In genomic region chr9:37602061-37602460, GRCh38 we compare ENCODE assay signal across 11 cellular contexts. TPM values are rescaled to one million over a fixed set of nuclear protein-coding genes. Genes with fewer than 3 reads are reported as not detected.
A peak's percentile ranks its signal among the peaks of the same experiment; 100 is the strongest.
DNase-seq lines count a peak whose midpoint lies in the region; ATAC-seq, FAIRE-seq and TF ChIP-seq lines count a peak whose summit lies in the region.
"Not testable (repeated sequence)": the region's sequence is repeated elsewhere in the genome, so short reads cannot be mapped to it uniquely, and the experiment has no call there.
"Had no signal": no experiment of that assay in that cellular context is flagged by ENCODE, and none has a peak within 500 bp of the region (broad histone marks: within the 10 kb centered on the region; RNA-seq: fewer than 3 reads in every experiment).

No MANE protein-coding gene starts in this region.

- CTCF ChIA-PET in A549 (lab: Yijun Ruan, JAX) (interaction anchor here (1.7 kb wide), 1 partner anchor 13 kb away, joined by 3 read pairs; no protein-coding TSS in a partner anchor), HEK293 (lab: Yijun Ruan, JAX) (interaction anchor here (1.3 kb wide), 1 partner anchor 8 kb away, joined by 3 read pairs; no protein-coding TSS in a partner anchor)
- CTCF ChIA-PET in PC-9 (lab: Charles Lee) = not testable (repeated sequence)

- H3K4me3 ChIP-seq in A549; HEK293 (ENCODE audit: low read depth, low read length); PC-9; gastrocnemius medialis: not testable (repeated sequence)

- H3K36me3 ChIP-seq in HEK293 (ENCODE audit: control insufficient read depth in 2 of 2, insufficient read depth in 1 of 2, low read length in 2 of 2); PC-9 (ENCODE audit: low read depth); gastrocnemius medialis: not testable (repeated sequence)

- in situ Hi-C loops in gastrocnemius medialis (cut with MboI; ENCODE audit: low sequenced_read_pairs in 4 of 4) = not testable (repeated sequence)

- POLR2A ChIA-PET in A549 (lab: Yijun Ruan, JAX) = not testable (repeated sequence)
- POLR2A ChIA-PET in HEK293 (lab: Yijun Ruan, JAX) = interaction anchor here (1.7 kb wide), 1 partner anchor 10 kb away, joined by 5 read pairs; the partner anchor contains the start of gene TOMM5
- POLR2A ChIA-PET in PC-9 (lab: Charles Lee; ENCODE audit: unreplicated experiment) = interaction anchor here (0.5 kb wide), 1 partner anchor 742 kb away, joined by 5 read pairs; no protein-coding TSS in a partner anchor

- H3K9me2 ChIP-seq in PC-9 (ENCODE audit: insufficient read depth) = not testable (repeated sequence)

- H3K4me1 ChIP-seq in A549; HEK293 (ENCODE audit: control insufficient read depth, insufficient read depth, low read length): not testable (repeated sequence)
- H3K4me1 ChIP-seq in PC-9 (replicated peaks; ENCODE audit: insufficient read depth) = peaks cover 12% of the 10 kb centered on the region
- peaks cover 11 to 13% of the 10 kb centered on the region in 2 donors for H3K4me1 ChIP-seq in gastrocnemius medialis

- not testable (repeated sequence) for TF ChIP-seq EP300 in A549 (IDR thresholded peaks at IDR 0.05)

- H3K9me3 ChIP-seq in A549; HEK293 (ENCODE audit: control insufficient read depth, insufficient read depth, low read depth, low read length); PC-9 (ENCODE audit: insufficient read depth, low read depth); gastrocnemius medialis: not testable (repeated sequence)

- intact Hi-C loops in PC-9 (cut with micrococcal nuclease; ENCODE audit: unreplicated experiment) = not testable (repeated sequence)
- intact Hi-C loops in gastrocnemius medialis (cut with DNase I; ENCODE audit: low total_unique reads) = loop anchor here (2.0 kb wide), 1 partner anchor 67 kb away; no protein-coding TSS in a partner anchor

- H3K27me3 ChIP-seq in PC-9 (ENCODE audit: insufficient read depth, low read depth); gastrocnemius medialis: not testable (repeated sequence)

- not testable (repeated sequence) for BruUV-seq in PC-9 (replicated peaks; lab: Mats Ljungman, UMichigan)

- not testable (repeated sequence) for H4K20me1 ChIP-seq in PC-9 (ENCODE audit: insufficient read depth)

- WGBS in A549 (ENCODE audit: missing lambda C conversion rate) = 49% methylated on average over 4 of the region's 4 CpGs

- TF ChIP-seq POLR2A in A549 (IDR thresholded peaks at IDR 0.05; ENCODE audit: low read length); gastrocnemius medialis (IDR thresholded peaks at IDR 0.05): not testable (repeated sequence)

- H3K27ac ChIP-seq in A549; HEK293 (ENCODE audit: extremely low read depth, low read depth, low read length); PC-9: not testable (repeated sequence)
- peak overlapping the region; percentile 68 for H3K27ac ChIP-seq in epithelial cell of prostate
- peak overlapping the region in 3 of 4 donors; percentile 58 to 83 (median 74) for H3K27ac ChIP-seq in gastrocnemius medialis

- H2AFZ ChIP-seq in PC-9 = not testable (repeated sequence)

- not testable (repeated sequence) for H3F3A ChIP-seq in PC-9 (ENCODE audit: insufficient read depth, low read depth)

- TF ChIP-seq CTCF in A549 (IDR thresholded peaks at IDR 0.05); HEK293 (tag by site-specific recombination; IDR thresholded peaks at IDR 0.05); PC-9 (conservative IDR thresholded peaks at IDR 0.05); gastrocnemius medialis (IDR thresholded peaks at IDR 0.05 in 4 of 5, conservative IDR thresholded peaks at IDR 0.05 in 1 of 5): not testable (repeated sequence)

- not testable (repeated sequence) for TF ChIP-seq RAD21 in A549 (conservative IDR thresholded peaks at IDR 0.05 in 1 of 2, IDR thresholded peaks at IDR 0.05 in 1 of 2)

- not testable (repeated sequence) for FAIRE-seq in A549 (lab: Jason Lieb, UNC)

- not testable (repeated sequence) for H3K79me2 ChIP-seq in PC-9 (ENCODE audit: low read depth)

- ATAC-seq in A549, gastrocnemius medialis: not testable (repeated sequence)

- DNase-seq in A549 (ENCODE audit: low read depth in 1 of 2, low spot score in 1 of 2); PC-9; epithelial cell of prostate (ENCODE audit: low read depth, low spot score); gastrocnemius medialis: not testable (repeated sequence)

- H3K4me2 ChIP-seq in A549 = not testable (repeated sequence)
- H3K4me2 ChIP-seq in PC-9 = peak overlapping the region; percentile 48

TF ChIP-seq in A549, 52 proteins besides CTCF, POLR2A, EP300 and RAD21:
- peak; percentile 94 for TF ChIP-seq ZC3H11A (IDR thresholded peaks at IDR 0.05)

TF ChIP-seq in HEK293, 187 proteins besides CTCF, POLR2A, EP300 and RAD21 (continues in another document):
- TF ChIP-seq ZNF558 (tag by site-specific recombination; IDR thresholded peaks at IDR 0.05) (peak; percentile 66; the same call in 1 of the 2 replicates), ZNF266 (tag by site-specific recombination; IDR thresholded peaks at IDR 0.05; ENCODE audit: low read depth) (peak; percentile 65; the same call in 1 of the 2 replicates), ZFP37 (tag by site-specific recombination; IDR thresholded peaks at IDR 0.05) (0 out of 2 replicates have a peak, but pooled peaks have one; percentile 43), ZNF555 (tag by site-specific recombination; conservative IDR thresholded peaks at IDR 0.05) (peak; percentile 82), ZBTB11 (tag by site-specific recombination; conservative IDR thresholded peaks at IDR 0.05; ENCODE audit: low read depth) (peak; percentile 77), ZNF560 (tag by site-specific recombination; IDR thresholded peaks at IDR 0.05; ENCODE audit: borderline replicate concordance) (peak; percentile 70; the same call in 1 of the 2 replicates), ZNF510 (tag by site-specific recombination; IDR thresholded peaks at IDR 0.05; ENCODE audit: insufficient replicate concordance) (peak; percentile 58), ZBTB21 (tag by site-specific recombination; IDR thresholded peaks at IDR 0.05) (0 out of 2 replicates have a peak, but pooled peaks have one; percentile 30), ZNF529 (tag by site-specific recombination; IDR thresholded peaks at IDR 0.05; ENCODE audit: insufficient replicate concordance) (peak; percentile 48), ZNF623 (tag by site-specific recombination; IDR thresholded peaks at IDR 0.05) (peak; percentile 74), ZNF426 (tag by site-specific recombination; IDR thresholded peaks at IDR 0.05) (peak; percentile 87)

RNA-seq across cellular contexts. Expression of gene TOMM5, which starts 9.7 kb away (rescaled TPM):
- polyA plus RNA-seq in A549 (2011; rRNA removed) (303 and 338 TPM in 2 replicates), A549 (2017; fragmentation: RNase III; extraction: RNeasy Plus Mini Kit Qiagen cat#74134 plus additional on column Dnase treatment) (324 to 370 TPM (median 339 TPM) in 3 replicates)
- polyA plus RNA-seq in A549 (2012; cell fraction: cytosol; rRNA removed) = 320 and 403 TPM in 2 replicates
- 100 and 122 TPM in 2 replicates for polyA plus RNA-seq in A549 (2012; cell fraction: nucleus; rRNA removed)
- 58.0 and 60.0 TPM in 2 replicates for polyA minus RNA-seq in A549 (2011; rRNA and poly(A)+ RNA removed)
- total RNA-seq in PC-9 (2021) (60.0 and 78.2 TPM in 2 replicates), gastrocnemius medialis (100 to 1,000 TPM in 2 of 4 donors, 10 to 100 TPM in 2; 75.3 to 137 (median 93.3) TPM)

RNA-seq across cellular contexts. Expression of gene FBXO10, which starts 25.9 kb away (rescaled TPM):
- polyA plus RNA-seq in A549 (2011; rRNA removed) (5.3 and 5.7 TPM in 2 replicates), A549 (2017; fragmentation: RNase III; extraction: RNeasy Plus Mini Kit Qiagen cat#74134 plus additional on column Dnase treatment) (4.6 to 5.0 TPM (median 4.8 TPM) in 3 replicates)
- polyA plus RNA-seq in A549 (2012; cell fraction: cytosol; rRNA removed) = 4.0 and 5.1 TPM in 2 replicates
- polyA plus RNA-seq in A549 (2012; cell fraction: nucleus; rRNA removed) = 9.7 and 10.2 TPM in 2 replicates
- 10.5 and 11.4 TPM in 2 replicates for polyA minus RNA-seq in A549 (2011; rRNA and poly(A)+ RNA removed)
- total RNA-seq in PC-9 (2021) (3.4 and 3.7 TPM in 2 replicates), gastrocnemius medialis (10 to 100 TPM; 49.8 to 62.2 (median 53.5) TPM)

RNA-seq across cellular contexts. Expression of gene FRMPD1, which starts 48.7 kb away (rescaled TPM):
- polyA plus RNA-seq in A549 (2011; rRNA removed) = 0.01 TPM in 1 of 2 replicates, not detected in the other
- 0.01 TPM in 1 of 2 replicates, not detected in the other for polyA plus RNA-seq in A549 (2012; cell fraction: cytosol; rRNA removed)
- 0.02 TPM in 2 replicates for polyA plus RNA-seq in A549 (2012; cell fraction: nucleus; rRNA removed)
- polyA plus RNA-seq in A549 (2017; fragmentation: RNase III; extraction: RNeasy Plus Mini Kit Qiagen cat#74134 plus additional on column Dnase treatment) = 0.03 TPM in 1 of 3 replicates, not detected in the others
- 0.05 TPM in 1 of 2 replicates, not detected in the other for polyA minus RNA-seq in A549 (2011; rRNA and poly(A)+ RNA removed)
- not detected in 2 replicates for total RNA-seq in PC-9 (2021)
- 1 to 10 TPM in 2 of 4 donors, under 1 TPM in 2; 0.46 to 1.7 (median 1.0) TPM for total RNA-seq in gastrocnemius medialis
- total RNA-seq: A673; Caco-2; Calu3; CD4-positive, alpha-beta T cell; CD8-positive, alpha-beta T cell had no signal
- polyA plus RNA-seq: AG04450 had no signal

Comparison
In these comparisons a context has a peak if more than half of its experiments do, and no peak if none do; other contexts are left out.
1. RNA of gene FBXO10, which starts 25.9 kb away (total RNA-seq): 49.8 to 62.2 TPM in gastrocnemius medialis; 3.4 to 3.7 TPM in PC-9; every median in the first group is over 10 times any median in the second.